In the genomic region with DNA sequence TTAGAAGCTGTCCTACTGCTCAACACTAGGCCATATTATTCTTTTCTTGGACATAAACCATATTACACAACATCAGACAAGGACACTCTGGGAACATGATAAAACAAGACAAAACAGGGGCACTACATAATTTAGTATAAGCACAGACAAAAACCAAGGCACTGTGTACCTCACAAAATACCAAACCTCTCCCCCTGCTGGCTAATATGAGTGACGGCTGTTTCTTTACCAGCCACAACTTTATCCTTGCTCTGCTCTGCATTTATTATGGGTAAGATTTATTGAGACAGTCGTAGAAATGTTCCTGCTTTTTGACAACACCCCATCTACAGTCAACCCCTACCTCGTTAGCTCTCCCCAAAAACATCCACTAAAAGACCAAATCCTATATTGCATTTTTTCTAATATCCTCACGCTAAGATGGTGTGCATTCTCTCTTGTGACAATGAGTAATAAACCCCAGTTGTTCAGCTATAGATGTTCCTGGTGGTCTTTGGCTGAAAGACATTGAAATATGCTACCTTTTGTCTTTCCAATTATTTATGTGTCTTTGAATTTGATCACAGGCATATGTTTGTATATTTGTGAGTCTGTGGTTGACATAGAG, we compare ENCODE assay signal across 9 cellular contexts. TPM values are rescaled to one million over a fixed set of nuclear protein-coding genes. Genes with fewer than 3 reads are reported as not detected.
A peak's percentile ranks its signal among the peaks of the same experiment; 100 is the strongest.
DNase-seq lines count a peak whose midpoint lies in the region; ATAC-seq and TF ChIP-seq lines count a peak whose summit lies in the region.
"Had no signal": no experiment of that assay in that cellular context is flagged by ENCODE, and none has a peak within 500 bp of the region (broad histone marks: within the 10 kb centered on the region; RNA-seq: fewer than 3 reads in every experiment).

No MANE protein-coding gene starts in this region.

- H3K4me3 ChIP-seq in hepatocyte, result no peak overlapping the region

- DNase-seq in AG08395 (ENCODE audit: low spot score) (peak; percentile 33), HCEC 1CT (peak; percentile 38), T-helper 17 cell (no peak), hepatocyte (ENCODE audit: low spot score) (peak; percentile 21), midbrain (lab: John Stamatoyannopoulos, UW) (no peak), pons (ENCODE audit: low spot score) (no peak), NCI-H345 treated with DMSO at 0.1 percent for 48 hours (lab: John Stamatoyannopoulos, UW; ENCODE audit: unreplicated experiment) (no peak)
- no peak for DNase-seq in activated effector memory CD4-positive, alpha-beta T cell treated with anti-CD3 and anti-CD28 coated beads, Interleukin-2, amount 50 U/mL, for 16 hours

- H3K79me2 ChIP-seq in hepatocyte, result no peaks in the 10 kb centered on the region

- H3K27ac Mint-ChIP-seq in T-helper 17 cell, result peak overlapping the region; percentile 49

- peak; percentile 41 for ATAC-seq in T-helper 17 cell

- no peak overlapping the region for H3K4me2 ChIP-seq in hepatocyte

- no peaks in the 10 kb centered on the region for H3K27me3 ChIP-seq in hepatocyte

- H3K36me3 ChIP-seq in hepatocyte (replicated peaks; ENCODE audit: insufficient read depth, low read depth), result no peaks in the 10 kb centered on the region

- no peak overlapping the region for H3K27ac ChIP-seq in hepatocyte

- no peaks in the 10 kb centered on the region for H4K20me1 ChIP-seq in hepatocyte (ENCODE audit: insufficient read depth, poor library complexity, severe bottlenecking)

- H3K36me3 Mint-ChIP-seq in T-helper 17 cell (ENCODE audit: low read depth), result peaks cover 3% of the 10 kb centered on the region

- peaks cover 2% of the 10 kb centered on the region for H3K4me1 Mint-ChIP-seq in T-helper 17 cell

- TF ChIP-seq CTCF in hepatocyte (IDR thresholded peaks at IDR 0.05; ENCODE audit: poor library complexity), result peak; percentile 49

- no peaks in the 10 kb centered on the region for H3K27me3 Mint-ChIP-seq in T-helper 17 cell

- no peak overlapping the region for H3K4me3 Mint-ChIP-seq in T-helper 17 cell

- H3K9me3 ChIP-seq in T-helper 17 cell (ENCODE audit: control insufficient read depth, low read length, poor library complexity, severe bottlenecking) (no peaks in the 10 kb centered on the region), hepatocyte (ENCODE audit: low read depth) (no peaks in the 10 kb centered on the region)

- no peaks in the 10 kb centered on the region for H3K9me2 ChIP-seq in hepatocyte (replicated peaks; ENCODE audit: insufficient read depth)

- 55% methylated on average over 4 of the region's 4 CpGs for WGBS in hepatocyte (ENCODE audit: low lambda C conversion rate, missing lambda C conversion rate)

- H2AFZ ChIP-seq in hepatocyte, result no peak overlapping the region

- H3K4me1 ChIP-seq in hepatocyte (ENCODE audit: insufficient read depth), result no peaks in the 10 kb centered on the region

RNA-seq across cellular contexts. Expression of a gene that starts 23.8 kb away (rescaled TPM):
- total RNA-seq in T-helper 17 cell (10 to 100 TPM; 28.9 to 31.7 TPM), hepatocyte (20.9 and 21.3 TPM in 2 replicates)
- polyA plus RNA-seq in hepatocyte, result 26.5 and 34.8 TPM in 2 replicates

RNA-seq across cellular contexts. Expression of a gene that starts 29.7 kb away (rescaled TPM):
- total RNA-seq in T-helper 17 cell, result 10 to 100 TPM; 52.1 to 52.4 TPM
- 50.9 and 55.6 TPM in 2 replicates for total RNA-seq in hepatocyte
- 74.5 and 79.6 TPM in 2 replicates for polyA plus RNA-seq in hepatocyte

RNA-seq across cellular contexts. Expression of a gene that starts 38.3 kb away (rescaled TPM):
- total RNA-seq in T-helper 17 cell (not detected), hepatocyte (0.73 and 1.1 TPM in 2 replicates)
- polyA plus RNA-seq in hepatocyte, result 2.2 and 3.3 TPM in 2 replicates
- total RNA-seq: skeletal muscle tissue had no signal

Comparison
In these comparisons a context has a peak if more than half of its experiments do, and no peak if none do; other contexts are left out.
1. DNase-seq: peak in AG08395 (single experiment), HCEC 1CT (single experiment) and hepatocyte (single experiment); none in T-helper 17 cell (0 of 3), midbrain (single experiment), activated effector memory CD4-positive, alpha-beta T cell treated with anti-CD3 and anti-CD28 coated beads, Interleukin-2, amount 50 U/mL, for 16 hours (single experiment), pons (single experiment) and NCI-H345 treated with DMSO at 0.1 percent for 48 hours (single experiment).